Comparison of ENCODE assay signal across 12 cellular contexts in the genomic region with DNA sequence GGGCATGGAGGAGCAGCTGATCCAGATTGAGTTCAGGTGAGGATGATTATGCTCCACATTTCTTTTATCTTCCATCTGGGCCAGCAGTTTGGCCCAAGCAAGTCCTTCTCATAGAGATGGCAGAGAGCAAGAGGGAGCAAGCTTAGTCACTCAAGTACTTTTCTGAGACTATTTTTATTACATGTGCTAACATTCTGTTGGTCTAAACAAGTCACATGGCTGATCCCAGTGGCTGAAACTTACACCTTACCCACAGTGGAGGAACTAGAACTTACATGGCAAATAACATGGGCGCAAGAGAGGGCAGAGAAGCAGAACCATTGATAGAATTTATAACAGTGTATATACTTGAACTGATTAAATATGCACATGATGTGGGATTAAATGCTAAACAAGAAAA.
DNase-seq lines count a peak whose midpoint lies in the region; ATAC-seq and TF ChIP-seq lines count a peak whose summit lies in the region.
"Had no signal": no experiment of that assay in that cellular context is flagged by ENCODE, and none has a peak within 500 bp of the region (broad histone marks: within the 10 kb centered on the region; RNA-seq: fewer than 3 reads in every experiment).

No MANE protein-coding gene starts in this region.

- peak; percentile 86 for ATAC-seq in GM18867 (IDR thresholded peaks at IDR 0.05; ENCODE audit: unreplicated experiment)
- peak; percentile 56 for ATAC-seq in GM21526 (IDR thresholded peaks at IDR 0.05; ENCODE audit: low FRiP score, unreplicated experiment)
- ATAC-seq in HG03066 (IDR thresholded peaks at IDR 0.05; ENCODE audit: low read depth, unreplicated experiment) = peak; percentile 73
- no peak for ATAC-seq in activated CD8-positive, alpha-beta memory T cell treated with anti-CD3 and anti-CD28 coated beads, Interleukin-2, amount 10 ng/mL, durations not matched to agents 7 days and 5 days
- ATAC-seq in heart left ventricle = no peak

- peaks cover 18% of the 10 kb centered on the region for H3K27me3 Mint-ChIP-seq in activated CD8-positive, alpha-beta memory T cell treated with anti-CD3 and anti-CD28 coated beads, Interleukin-2, amount 10 ng/mL, durations not matched to agents 7 days and 5 days
- peaks cover 14% of the 10 kb centered on the region for H3K27me3 Mint-ChIP-seq in activated T-helper 2 cell treated with anti-CD3 and anti-CD28 coated beads, Interferon-gamma antibody, Interleukin-2, Interleukin-4, amounts not matched to agents 10 μg/mL and 5 μg/mL and 100 μg/mL, durations not matched to agents 14 hours and 24 hours and 36 hours (ENCODE audit: low read depth)
- H3K27me3 Mint-ChIP-seq: stimulated activated naive CD8-positive, alpha-beta T cell treated with anti-CD3 and anti-CD28 coated beads, Interleukin-15, Interleukin-2, amounts not matched to agents 100 ng/mL and 50 ng/mL, for 24 hours had no signal

- H3K9me3 ChIP-seq in SU-DHL-6 (ENCODE audit: insufficient read depth, low read length) (no peaks in the 10 kb centered on the region), heart left ventricle (no peaks in the 10 kb centered on the region)

- no peak overlapping the region for H3K4me3 Mint-ChIP-seq in activated CD8-positive, alpha-beta memory T cell treated with anti-CD3 and anti-CD28 coated beads, Interleukin-2, amount 10 ng/mL, durations not matched to agents 7 days and 5 days
- no peak overlapping the region for H3K4me3 Mint-ChIP-seq in activated T-helper 2 cell treated with anti-CD3 and anti-CD28 coated beads, Interferon-gamma antibody, Interleukin-2, Interleukin-4, amounts not matched to agents 10 μg/mL and 5 μg/mL and 100 μg/mL, durations not matched to agents 14 hours and 24 hours and 36 hours (ENCODE audit: low read depth)
- H3K4me3 Mint-ChIP-seq: activated T-helper 1 cell treated with anti-CD3 and anti-CD28 coated beads, Interleukin-12 subunit alpha, Interleukin-12 subunit beta, Interleukin-2, Interleukin-4 antibody, amounts not matched to agents 30 ng/mL and 10 ng/mL and 1 ng/mL, durations not matched to agents 14 hours and 24 hours and 36 hours; stimulated activated naive CD8-positive, alpha-beta T cell treated with anti-CD3 and anti-CD28 coated beads, Interleukin-15, Interleukin-2, amounts not matched to agents 100 ng/mL and 50 ng/mL, for 24 hours had no signal

- no peaks in the 10 kb centered on the region for H3K9me2 ChIP-seq in SU-DHL-6 (replicated peaks; ENCODE audit: insufficient read depth, low read length)

- no peaks in the 10 kb centered on the region for H3K79me2 ChIP-seq in SU-DHL-6 (ENCODE audit: insufficient read depth, low read length)

- peak overlapping the region; percentile 74 for H3K4me2 ChIP-seq in SU-DHL-6 (ENCODE audit: low read depth, low read length, poor library complexity, severe bottlenecking)

- H4K20me1 ChIP-seq in SU-DHL-6 (ENCODE audit: low read depth, low read length) = no peaks in the 10 kb centered on the region

- no peak overlapping the region for H3K4me3 ChIP-seq in SU-DHL-6 (ENCODE audit: insufficient read depth, low read length, poor library complexity, severe bottlenecking)
- H3K4me3 ChIP-seq in heart left ventricle = no peak overlapping the region

- no peak overlapping the region for H2AFZ ChIP-seq in SU-DHL-6 (ENCODE audit: low read depth, low read length, severe bottlenecking)

- H3F3A ChIP-seq in SU-DHL-6 (ENCODE audit: insufficient read depth) = peaks cover 18% of the 10 kb centered on the region

- DNase-seq in activated CD8-positive, alpha-beta memory T cell treated with anti-CD3 and anti-CD28 coated beads, Interleukin-2, amount 10 ng/mL, durations not matched to agents 7 days and 5 days = no peak
- DNase-seq in heart left ventricle = no peak
- no peak for DNase-seq in NK-92 (lab: John Stamatoyannopoulos, UW; ENCODE audit: unreplicated experiment)
- DNase-seq in activated T-helper 2 cell treated with anti-CD3 and anti-CD28 coated beads, Interferon-gamma antibody, Interleukin-2, Interleukin-4, amounts not matched to agents 10 μg/mL and 5 μg/mL and 100 μg/mL, durations not matched to agents 14 hours and 24 hours and 36 hours (ENCODE audit: low spot score) = no peak
- DNase-seq: NCI-H187 treated with DMSO at 0.1 percent for 48 hours had no signal

- CTCF ChIA-PET in activated CD8-positive, alpha-beta memory T cell treated with anti-CD3 and anti-CD28 coated beads, Interleukin-2, amount 10 ng/mL, durations not matched to agents 7 days and 5 days (lab: Charles Lee) = no interaction called here

- whole genome bisulfite sequencing in heart left ventricle, 4 donors = 90 to 97% (median 96%) methylated on average over 1 of the region's 1 CpG

- H3K36me3 Mint-ChIP-seq in activated CD8-positive, alpha-beta memory T cell treated with anti-CD3 and anti-CD28 coated beads, Interleukin-2, amount 10 ng/mL, durations not matched to agents 7 days and 5 days = no peaks in the 10 kb centered on the region
- H3K36me3 Mint-ChIP-seq in activated T-helper 2 cell treated with anti-CD3 and anti-CD28 coated beads, Interferon-gamma antibody, Interleukin-2, Interleukin-4, amounts not matched to agents 10 μg/mL and 5 μg/mL and 100 μg/mL, durations not matched to agents 14 hours and 24 hours and 36 hours (ENCODE audit: low read depth) = no peaks in the 10 kb centered on the region

- no peaks in the 10 kb centered on the region for H3K9me3 Mint-ChIP-seq in activated CD8-positive, alpha-beta memory T cell treated with anti-CD3 and anti-CD28 coated beads, Interleukin-2, amount 10 ng/mL, durations not matched to agents 7 days and 5 days (ENCODE audit: low read depth)
- H3K9me3 Mint-ChIP-seq in activated T-helper 2 cell treated with anti-CD3 and anti-CD28 coated beads, Interferon-gamma antibody, Interleukin-2, Interleukin-4, amounts not matched to agents 10 μg/mL and 5 μg/mL and 100 μg/mL, durations not matched to agents 14 hours and 24 hours and 36 hours = no peaks in the 10 kb centered on the region
- H3K9me3 Mint-ChIP-seq: activated T-helper 1 cell treated with anti-CD3 and anti-CD28 coated beads, Interleukin-12 subunit alpha, Interleukin-12 subunit beta, Interleukin-2, Interleukin-4 antibody, amounts not matched to agents 30 ng/mL and 10 ng/mL and 1 ng/mL, durations not matched to agents 14 hours and 24 hours and 36 hours; stimulated activated naive CD8-positive, alpha-beta T cell treated with anti-CD3 and anti-CD28 coated beads, Interleukin-15, Interleukin-2, amounts not matched to agents 100 ng/mL and 50 ng/mL, for 24 hours had no signal

- H3K27ac ChIP-seq in SU-DHL-6 (ENCODE audit: low read depth, low read length) = peak overlapping the region; percentile 69; the same call in 1 of the 2 replicates
- H3K27ac ChIP-seq in heart left ventricle = no peak overlapping the region
- H3K27ac ChIP-seq: VCaP had no signal

- TF ChIP-seq CTCF in SU-DHL-6 (IDR thresholded peaks at IDR 0.05; ENCODE audit: insufficient read depth, low read length, poor library complexity, severe bottlenecking) (no peak), heart left ventricle (IDR thresholded peaks at IDR 0.05) (no peak)

- intact Hi-C loops in heart left ventricle (cut with DNase I) = loop anchor here in 9 of 10 donors (5.0 to 10.0 kb wide), 5 partner anchors 186 to 301 kb away; no protein-coding TSS in a partner anchor
- intact Hi-C loops in activated T-helper 2 cell treated with anti-CD3 and anti-CD28 coated beads, Interferon-gamma antibody, Interleukin-2, Interleukin-4, amounts not matched to agents 10 μg/mL and 5 μg/mL and 100 μg/mL, durations not matched to agents 14 hours and 24 hours and 36 hours (cut with micrococcal nuclease) = no loop called here

- H3K36me3 ChIP-seq in SU-DHL-6 (ENCODE audit: low read length) (no peaks in the 10 kb centered on the region), heart left ventricle (no peaks in the 10 kb centered on the region)

- TF ChIP-seq POLR2A in heart left ventricle (IDR thresholded peaks at IDR 0.05) = no peak

- no peak overlapping the region for H3K9ac ChIP-seq in SU-DHL-6 (ENCODE audit: low read length)

- H3K4me1 Mint-ChIP-seq in activated CD8-positive, alpha-beta memory T cell treated with anti-CD3 and anti-CD28 coated beads, Interleukin-2, amount 10 ng/mL, durations not matched to agents 7 days and 5 days = no peaks in the 10 kb centered on the region
- H3K4me1 Mint-ChIP-seq in activated T-helper 2 cell treated with anti-CD3 and anti-CD28 coated beads, Interferon-gamma antibody, Interleukin-2, Interleukin-4, amounts not matched to agents 10 μg/mL and 5 μg/mL and 100 μg/mL, durations not matched to agents 14 hours and 24 hours and 36 hours (ENCODE audit: low read depth) = no peaks in the 10 kb centered on the region

- no peak overlapping the region for H3K27ac Mint-ChIP-seq in activated CD8-positive, alpha-beta memory T cell treated with anti-CD3 and anti-CD28 coated beads, Interleukin-2, amount 10 ng/mL, durations not matched to agents 7 days and 5 days
- H3K27ac Mint-ChIP-seq in activated T-helper 2 cell treated with anti-CD3 and anti-CD28 coated beads, Interferon-gamma antibody, Interleukin-2, Interleukin-4, amounts not matched to agents 10 μg/mL and 5 μg/mL and 100 μg/mL, durations not matched to agents 14 hours and 24 hours and 36 hours = no peak overlapping the region
- H3K27ac Mint-ChIP-seq: activated T-helper 1 cell treated with anti-CD3 and anti-CD28 coated beads, Interleukin-12 subunit alpha, Interleukin-12 subunit beta, Interleukin-2, Interleukin-4 antibody, amounts not matched to agents 30 ng/mL and 10 ng/mL and 1 ng/mL, durations not matched to agents 14 hours and 24 hours and 36 hours; stimulated activated naive CD8-positive, alpha-beta T cell treated with anti-CD3 and anti-CD28 coated beads, Interleukin-15, Interleukin-2, amounts not matched to agents 100 ng/mL and 50 ng/mL, for 24 hours had no signal

- H3K27me3 ChIP-seq in SU-DHL-6 (ENCODE audit: low read length) (no peaks in the 10 kb centered on the region), heart left ventricle (no peaks in the 10 kb centered on the region)

- H3K4me1 ChIP-seq in heart left ventricle = no peaks in the 10 kb centered on the region

Comparison
In these comparisons a context has a peak if more than half of its experiments do, and no peak if none do; other contexts are left out.
1. ATAC-seq: peak in GM18867 (single experiment), GM21526 (single experiment) and HG03066 (single experiment); none in activated CD8-positive, alpha-beta memory T cell treated with anti-CD3 and anti-CD28 coated beads, Interleukin-2, amount 10 ng/mL, durations not matched to agents 7 days and 5 days (single experiment) and heart left ventricle (0 of 4).